Comparison of ENCODE assay signal across 8 cellular contexts in the genomic region with DNA sequence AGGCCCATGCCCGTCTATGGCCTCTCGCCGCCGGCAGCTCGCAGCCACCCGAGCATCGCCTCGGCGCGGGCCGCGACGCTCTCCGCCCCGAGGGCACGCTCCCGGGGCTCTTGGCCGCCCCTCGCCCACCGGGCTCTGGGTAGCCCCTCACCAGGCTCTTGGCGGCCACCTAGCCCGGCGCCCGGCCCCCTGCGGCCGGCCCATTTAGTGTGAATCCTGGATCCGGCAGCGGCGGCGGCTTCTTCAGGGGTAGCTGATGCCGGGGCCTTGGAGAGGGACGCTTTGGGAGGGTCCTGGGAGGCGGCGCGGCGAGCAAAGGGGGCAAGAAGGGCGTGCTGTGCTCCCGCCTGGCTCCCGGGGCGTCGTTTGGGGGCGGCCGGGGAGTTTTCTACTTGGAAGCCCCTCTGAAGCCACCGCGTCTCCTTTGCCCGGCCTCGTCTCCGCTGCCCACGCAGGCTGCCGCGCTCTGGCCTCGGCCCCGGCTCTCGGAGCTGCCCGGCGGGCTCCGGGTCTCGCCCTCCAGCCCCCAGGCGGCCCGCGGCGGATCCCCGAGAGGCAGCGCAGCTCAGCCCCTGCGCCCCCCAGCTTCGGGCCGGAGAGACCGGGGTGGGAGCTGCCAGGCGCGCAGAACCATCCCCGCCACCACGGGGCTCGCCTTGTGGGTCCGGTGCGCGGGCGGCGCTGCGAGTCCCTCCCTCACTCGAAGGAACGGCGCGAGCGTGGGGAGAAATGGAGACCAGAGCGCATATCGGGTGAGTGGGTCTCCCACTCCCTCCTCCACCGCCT. TPM values are rescaled to one million over a fixed set of nuclear protein-coding genes. Genes with fewer than 3 reads are reported as not detected.
A peak's percentile ranks its signal among the peaks of the same experiment; 100 is the strongest.
DNase-seq lines count a peak whose midpoint lies in the region; ATAC-seq and TF ChIP-seq lines count a peak whose summit lies in the region.

No MANE protein-coding gene starts in this region.

- POLR2A ChIA-PET in WTC11 (lab: Charles Lee), result no interaction called here
- POLR2A ChIA-PET in activated CD8-positive, alpha-beta T cell treated with anti-CD3 and anti-CD28 coated beads, Interleukin-2, amount 10 ng/mL, durations not matched to agents 7 days and 5 days (lab: Charles Lee), result no interaction called here

- H3K4me3 ChIP-seq in left lung (peak overlapping the region; percentile 40 to 50), thoracic aorta (peak overlapping the region; percentile 77), mucosa of descending colon (no peak overlapping the region)

- H3K36me3 ChIP-seq in left lung (no peaks in the 10 kb centered on the region), thoracic aorta (no peaks in the 10 kb centered on the region), mucosa of descending colon (ENCODE audit: low read depth) (no peaks in the 10 kb centered on the region)

- ATAC-seq in GM19395 (IDR thresholded peaks at IDR 0.05; ENCODE audit: unreplicated experiment) (peak; percentile 22), WTC11 (peak; percentile 2; the same call in 1 of the 2 replicates), left lung (peak; percentile 7), thoracic aorta (ENCODE audit: insufficient number of reproducible peaks, low FRiP score, low read depth) (no peak), GM19328 (IDR thresholded peaks at IDR 0.05; ENCODE audit: unreplicated experiment) (no peak), mucosa of descending colon (no peak)
- no peak for ATAC-seq in activated CD8-positive, alpha-beta T cell treated with anti-CD3 and anti-CD28 coated beads, Interleukin-2, amount 10 ng/mL, durations not matched to agents 7 days and 5 days

- DNase-seq in WTC11 (ENCODE audit: low spot score), result peak; percentile 38
- DNase-seq in left lung, result peak in 1 of 2 donors; percentile 75
- DNase-seq in thoracic aorta (ENCODE audit: low spot score), result no peak
- no peak for DNase-seq in activated CD8-positive, alpha-beta T cell treated with anti-CD3 and anti-CD28 coated beads, Interleukin-2, amount 10 ng/mL, durations not matched to agents 7 days and 5 days
- DNase-seq in NCI-H510A treated with DMSO at 0.1 percent for 48 hours (lab: John Stamatoyannopoulos, UW), result no peak
- DNase-seq in mucosa of descending colon, result no peak

- H3K9me3 ChIP-seq in left lung (no peaks in the 10 kb centered on the region), thoracic aorta (no peaks in the 10 kb centered on the region), mucosa of descending colon (no peaks in the 10 kb centered on the region)

- H3K4me3 Mint-ChIP-seq in WTC11, result peak overlapping the region; percentile 71
- H3K4me3 Mint-ChIP-seq in activated CD8-positive, alpha-beta T cell treated with anti-CD3 and anti-CD28 coated beads, Interleukin-2, amount 10 ng/mL, durations not matched to agents 7 days and 5 days, result no peak overlapping the region

- no peak overlapping the region for H3K27ac Mint-ChIP-seq in WTC11
- H3K27ac Mint-ChIP-seq in activated CD8-positive, alpha-beta T cell treated with anti-CD3 and anti-CD28 coated beads, Interleukin-2, amount 10 ng/mL, durations not matched to agents 7 days and 5 days, result no peak overlapping the region

- no peaks in the 10 kb centered on the region for H3K36me3 Mint-ChIP-seq in WTC11
- H3K36me3 Mint-ChIP-seq in activated CD8-positive, alpha-beta T cell treated with anti-CD3 and anti-CD28 coated beads, Interleukin-2, amount 10 ng/mL, durations not matched to agents 7 days and 5 days (ENCODE audit: low read depth), result peaks cover 2% of the 10 kb centered on the region

- H3K27me3 ChIP-seq in left lung (peaks cover 39 to 71% of the 10 kb centered on the region in 2 donors), thoracic aorta (replicated peaks; ENCODE audit: insufficient read depth) (no peaks in the 10 kb centered on the region)

- intact Hi-C loops in left lung (cut with DNase I), result no loop called here
- intact Hi-C loops in mucosa of descending colon (cut with DNase I, micrococcal nuclease), result no loop called here

- TF ChIP-seq CTCF in WTC11 (IDR thresholded peaks at IDR 0.05) (no peak), left lung (IDR thresholded peaks at IDR 0.05) (no peak), thoracic aorta (IDR thresholded peaks at IDR 0.05) (no peak), mucosa of descending colon (IDR thresholded peaks at IDR 0.05) (no peak)

- H3K27me3 Mint-ChIP-seq in WTC11 (ENCODE audit: low read depth), result peaks cover 43% of the 10 kb centered on the region
- H3K27me3 Mint-ChIP-seq in activated CD8-positive, alpha-beta T cell treated with anti-CD3 and anti-CD28 coated beads, Interleukin-2, amount 10 ng/mL, durations not matched to agents 7 days and 5 days (ENCODE audit: low read depth), result peaks cover 36% of the 10 kb centered on the region

- H3K4me1 ChIP-seq in left lung (peaks cover 0 to 27% of the 10 kb centered on the region in 2 donors), thoracic aorta (ENCODE audit: control insufficient read depth in 1 of 2, low read depth in 2 of 2) (peaks cover 3 to 13% of the 10 kb centered on the region in 2 donors), mucosa of descending colon (ENCODE audit: low read depth) (no peaks in the 10 kb centered on the region)

- H3K27ac ChIP-seq in left lung (peak overlapping the region; percentile 37 to 39), thoracic aorta (no peak overlapping the region)

- H3K4me1 Mint-ChIP-seq in WTC11, result peaks cover 53% of the 10 kb centered on the region
- H3K4me1 Mint-ChIP-seq in activated CD8-positive, alpha-beta T cell treated with anti-CD3 and anti-CD28 coated beads, Interleukin-2, amount 10 ng/mL, durations not matched to agents 7 days and 5 days (ENCODE audit: low read depth), result no peaks in the 10 kb centered on the region

- CTCF ChIA-PET in WTC11 (lab: Charles Lee), result interaction anchor here (0.9 to 1.0 kb wide), 2 partner anchors 14 to 1115 kb away, joined by 3 to 4 read pairs; no protein-coding TSS in a partner anchor
- CTCF ChIA-PET in activated CD8-positive, alpha-beta T cell treated with anti-CD3 and anti-CD28 coated beads, Interleukin-2, amount 10 ng/mL, durations not matched to agents 7 days and 5 days (lab: Charles Lee), result no interaction called here

- H3K9me3 Mint-ChIP-seq in WTC11, result no peaks in the 10 kb centered on the region
- no peaks in the 10 kb centered on the region for H3K9me3 Mint-ChIP-seq in activated CD8-positive, alpha-beta T cell treated with anti-CD3 and anti-CD28 coated beads, Interleukin-2, amount 10 ng/mL, durations not matched to agents 7 days and 5 days (ENCODE audit: insufficient read depth)

TF ChIP-seq in WTC11, 78 proteins besides CTCF, POLR2A, EP300 and RAD21:
- TF ChIP-seq ZNF232 (CRISPR knock-in tag; IDR thresholded peaks at IDR 0.05), result 0 out of 2 replicates have a peak, but pooled peaks have one; percentile 10
- TF ChIP-seq, protein P1, sequence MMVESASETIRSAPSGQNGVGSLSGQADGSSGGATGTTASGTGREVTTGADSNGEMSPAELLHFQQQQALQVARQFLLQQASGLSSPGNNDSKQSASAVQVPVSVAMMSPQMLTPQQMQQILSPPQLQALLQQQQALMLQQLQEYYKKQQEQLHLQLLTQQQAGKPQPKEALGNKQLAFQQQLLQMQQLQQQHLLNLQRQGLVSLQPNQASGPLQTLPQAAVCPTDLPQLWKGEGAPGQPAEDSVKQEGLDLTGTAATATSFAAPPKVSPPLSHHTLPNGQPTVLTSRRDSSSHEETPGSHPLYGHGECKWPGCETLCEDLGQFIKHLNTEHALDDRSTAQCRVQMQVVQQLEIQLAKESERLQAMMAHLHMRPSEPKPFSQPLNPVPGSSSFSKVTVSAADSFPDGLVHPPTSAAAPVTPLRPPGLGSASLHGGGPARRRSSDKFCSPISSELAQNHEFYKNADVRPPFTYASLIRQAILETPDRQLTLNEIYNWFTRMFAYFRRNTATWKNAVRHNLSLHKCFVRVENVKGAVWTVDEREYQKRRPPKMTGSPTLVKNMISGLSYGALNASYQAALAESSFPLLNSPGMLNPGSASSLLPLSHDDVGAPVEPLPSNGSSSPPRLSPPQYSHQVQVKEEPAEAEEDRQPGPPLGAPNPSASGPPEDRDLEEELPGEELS (CRISPR knock-in tag; IDR thresholded peaks at IDR 0.05), result 0 out of 2 replicates have a peak, but pooled peaks have one; percentile 41
- TF ChIP-seq ZNF416 (CRISPR knock-in tag; IDR thresholded peaks at IDR 0.05), result no peak

RNA-seq across cellular contexts. Expression of a gene that starts 0.5 kb away (rescaled TPM):
- total RNA-seq in WTC11 (2021), result 10.7 to 16.9 TPM (median 15.1 TPM) in 3 replicates
- 10 to 100 TPM; 40.3 to 77.7 TPM for total RNA-seq in left lung
- total RNA-seq in thoracic aorta, result 10 to 100 TPM in 1 of 2 donors, 1 to 10 TPM in 1; 8.3 to 10.3 TPM
- not detected for total RNA-seq in activated CD8-positive, alpha-beta T cell treated with anti-CD3 and anti-CD28 coated beads, Interleukin-2, amount 10 ng/mL, durations not matched to agents 7 days and 5 days
- total RNA-seq in mucosa of descending colon, result 10 to 100 TPM in 1 of 3 donors, 1 to 10 TPM in 2; 1.0 to 18.9 (median 1.4) TPM

Comparison
In these comparisons a context has a peak if more than half of its experiments do, and no peak if none do; other contexts are left out.
1. ATAC-seq: peak in GM19395 (single experiment), WTC11 (single experiment) and left lung (single experiment); none in thoracic aorta (single experiment), GM19328 (single experiment), activated CD8-positive, alpha-beta T cell treated with anti-CD3 and anti-CD28 coated beads, Interleukin-2, amount 10 ng/mL, durations not matched to agents 7 days and 5 days (single experiment) and mucosa of descending colon (single experiment).
2. H3K27ac ChIP-seq: peak in left lung (2 of 2); none in thoracic aorta (0 of 2).